Comparison of ENCODE assay signal across 1 cellular context in the genomic region with DNA sequence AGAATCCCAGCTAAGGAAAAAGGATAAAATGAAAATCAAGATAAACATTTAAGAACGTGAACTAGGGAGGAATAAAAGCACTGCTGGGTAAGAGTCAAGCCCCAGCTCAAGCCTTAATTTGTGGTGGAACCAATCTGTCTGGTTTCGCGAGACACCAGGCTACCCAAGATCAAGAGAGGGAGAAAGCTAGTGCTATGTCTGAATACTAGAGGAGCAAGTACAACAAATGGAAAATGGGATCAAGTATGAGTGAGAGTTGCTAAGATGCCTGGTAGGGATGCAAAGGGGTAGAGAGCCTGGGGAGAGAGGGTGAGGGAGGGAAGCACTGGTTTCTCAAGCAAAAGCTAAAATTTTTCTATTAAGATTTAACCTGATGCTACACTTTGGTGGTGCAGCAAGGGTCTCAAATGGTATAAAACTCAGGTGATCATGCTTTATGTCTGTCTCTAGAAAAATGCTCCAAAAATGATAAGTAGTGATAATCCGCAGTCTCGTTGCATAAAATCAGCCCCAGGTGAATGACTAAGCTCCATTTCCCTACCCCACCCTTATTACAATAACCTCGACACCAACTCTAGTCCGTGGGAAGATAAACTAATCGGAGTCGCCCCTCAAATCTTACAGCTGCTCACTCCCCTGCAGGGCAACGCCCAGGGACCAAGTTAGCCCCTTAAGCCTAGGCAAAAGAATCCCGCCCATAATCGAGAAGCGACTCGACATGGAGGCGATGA.
TF ChIP-seq lines count a peak whose summit lies in the region.

No MANE protein-coding gene starts in this region.

TF ChIP-seq in SK-N-SH, 30 proteins besides CTCF, POLR2A, EP300 and RAD21 (continued from another document):
- no peak for TF ChIP-seq USF2 (IDR thresholded peaks at IDR 0.05; ENCODE audit: borderline replicate concordance, low read depth, low read length)
- TF ChIP-seq, protein P1, sequence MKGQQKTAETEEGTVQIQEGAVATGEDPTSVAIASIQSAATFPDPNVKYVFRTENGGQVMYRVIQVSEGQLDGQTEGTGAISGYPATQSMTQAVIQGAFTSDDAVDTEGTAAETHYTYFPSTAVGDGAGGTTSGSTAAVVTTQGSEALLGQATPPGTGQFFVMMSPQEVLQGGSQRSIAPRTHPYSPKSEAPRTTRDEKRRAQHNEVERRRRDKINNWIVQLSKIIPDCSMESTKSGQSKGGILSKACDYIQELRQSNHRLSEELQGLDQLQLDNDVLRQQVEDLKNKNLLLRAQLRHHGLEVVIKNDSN (IDR thresholded peaks at IDR 0.05; ENCODE audit: borderline replicate concordance, low read depth): no peak
- no peak for TF ChIP-seq GATA2 (CRISPR knock-in tag; IDR thresholded peaks at IDR 0.05)
- TF ChIP-seq YY1 (IDR thresholded peaks at IDR 0.05; ENCODE audit: low read depth): no peak; the same call in 1 of the 2 replicates
- no peak for TF ChIP-seq FOXJ3 (CRISPR knock-in tag; IDR thresholded peaks at IDR 0.05)
- TF ChIP-seq SMC3 (IDR thresholded peaks at IDR 0.05; ENCODE audit: low read depth, low read length): no peak
- TF ChIP-seq FOSL2 (IDR thresholded peaks at IDR 0.05; ENCODE audit: borderline replicate concordance, low read depth): no peak
- no peak for TF ChIP-seq IRF3 (IDR thresholded peaks at IDR 0.05; ENCODE audit: low read depth, low read length)
- TF ChIP-seq MEF2A (IDR thresholded peaks at IDR 0.05; ENCODE audit: borderline replicate concordance, low read depth): no peak
- no peak for TF ChIP-seq RXRA (IDR thresholded peaks at IDR 0.05; ENCODE audit: borderline replicate concordance, low read depth)
